12 cellular contexts compared by ENCODE assay signal in the genomic region with DNA sequence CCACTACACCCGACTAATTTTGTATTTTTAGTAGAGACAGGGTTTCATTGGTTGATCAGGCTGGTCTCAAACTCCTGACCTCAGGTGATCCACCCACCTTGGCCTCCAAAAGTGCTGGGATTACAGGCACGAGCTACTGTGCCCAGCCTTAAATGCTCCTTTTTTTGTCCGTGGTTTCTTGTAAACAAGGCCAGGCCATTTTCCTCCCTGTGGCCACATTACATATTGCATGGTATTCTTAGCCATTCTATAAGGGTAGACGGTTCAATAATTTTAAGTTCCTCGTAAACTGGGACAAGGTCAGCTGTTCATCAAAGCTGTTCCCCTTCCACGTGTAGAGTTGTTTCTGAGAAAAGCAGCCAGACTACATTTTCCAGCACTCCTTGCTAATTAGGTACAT. TPM values are rescaled to one million over a fixed set of nuclear protein-coding genes. Genes with fewer than 3 reads are reported as not detected.
A peak's percentile ranks its signal among the peaks of the same experiment; 100 is the strongest.
DNase-seq lines count a peak whose midpoint lies in the region; ATAC-seq and TF ChIP-seq lines count a peak whose summit lies in the region.
"Had no signal": no experiment of that assay in that cellular context is flagged by ENCODE, and none has a peak within 500 bp of the region (broad histone marks: within the 10 kb centered on the region; RNA-seq: fewer than 3 reads in every experiment).

No MANE protein-coding gene starts in this region.

- ATAC-seq in CD4-positive, CD25-positive, alpha-beta regulatory T cell (ENCODE audit: low read depth in 2 of 2) = no peak
- ATAC-seq in natural killer cell (peak in 1 of 3 donors; percentile 37), GM18870 (IDR thresholded peaks at IDR 0.05; ENCODE audit: unreplicated experiment) (no peak), GM18517 (IDR thresholded peaks at IDR 0.05; ENCODE audit: unreplicated experiment) (no peak)

- TF ChIP-seq POLR2A in suprapubic skin (IDR thresholded peaks at IDR 0.05) = no peak

- intact Hi-C loops in natural killer cell (cut with micrococcal nuclease) = loop anchor here (1.0 kb wide), 1 partner anchor 81 kb away; no protein-coding TSS in a partner anchor

- H3K36me3 Mint-ChIP-seq in CD4-positive, CD25-positive, alpha-beta regulatory T cell = no peaks in the 10 kb centered on the region
- no peaks in the 10 kb centered on the region for H3K36me3 Mint-ChIP-seq in brain
- no peaks in the 10 kb centered on the region for H3K36me3 Mint-ChIP-seq in natural killer cell

- TF ChIP-seq CTCF in brain (conservative IDR thresholded peaks at IDR 0.05) (peak in 1 of 2 experiments; percentile 53), natural killer cell (IDR thresholded peaks at IDR 0.05) (no peak), suprapubic skin (IDR thresholded peaks at IDR 0.05) (peak in 1 of 2 donors; percentile 41)

- H3K27me3 Mint-ChIP-seq in CD4-positive, CD25-positive, alpha-beta regulatory T cell = peaks cover 28% of the 10 kb centered on the region
- H3K27me3 Mint-ChIP-seq in brain (peaks cover 21% of the 10 kb centered on the region), natural killer cell (ENCODE audit: low read depth in 2 of 2) (no peaks in the 10 kb centered on the region)
- H3K27me3 Mint-ChIP-seq: central memory CD8-positive, alpha-beta T cell had no signal

- peaks cover 8% of the 10 kb centered on the region for H3K27me3 ChIP-seq in CD4-positive, CD25-positive, alpha-beta regulatory T cell (ENCODE audit: control insufficient read depth, insufficient read depth, low read length)
- H3K27me3 ChIP-seq in suprapubic skin = no peaks in the 10 kb centered on the region

- DNase-seq in CD4-positive, CD25-positive, alpha-beta regulatory T cell = peak in 1 of 3 donors; percentile 22
- DNase-seq in HuH-7.5 (ENCODE audit: low spot score) (peak; percentile 56), natural killer cell (no peak), suprapubic skin (ENCODE audit: low spot score in 2 of 2) (no peak)
- DNase-seq in activated CD4-positive, alpha-beta T cell treated with anti-CD3 and anti-CD28 coated beads for 4 hours = no peak

- peaks cover 0 to 2% (median 0%) of the 10 kb centered on the region in 7 donors for H3K9me3 Mint-ChIP-seq in CD4-positive, CD25-positive, alpha-beta regulatory T cell
- H3K9me3 Mint-ChIP-seq in brain (peaks cover 0 to 6% (median 0%) of the 10 kb centered on the region in 5 experiments), natural killer cell (peaks cover 0 to 2% of the 10 kb centered on the region in 2 donors)
- H3K9me3 Mint-ChIP-seq: central memory CD8-positive, alpha-beta T cell; stimulated activated naive CD8-positive, alpha-beta T cell treated with anti-CD3 and anti-CD28 coated beads, Interleukin-15, Interleukin-2, amounts not matched to agents 100 ng/mL and 50 ng/mL, for 24 hours had no signal

- H3K36me3 ChIP-seq in CD4-positive, CD25-positive, alpha-beta regulatory T cell (ENCODE audit: control insufficient read depth, insufficient read depth, low read length) = no peaks in the 10 kb centered on the region
- no peaks in the 10 kb centered on the region for H3K36me3 ChIP-seq in suprapubic skin

- no peak for TF ChIP-seq EP300 in suprapubic skin (IDR thresholded peaks at IDR 0.05)

- H3K27ac Mint-ChIP-seq in CD4-positive, CD25-positive, alpha-beta regulatory T cell = no peak overlapping the region
- H3K27ac Mint-ChIP-seq in brain (peak overlapping the region in 3 of 5 experiments; percentile 51 to 80 (median 53)), natural killer cell (no peak overlapping the region)
- H3K27ac Mint-ChIP-seq: stimulated activated naive CD8-positive, alpha-beta T cell treated with anti-CD3 and anti-CD28 coated beads, Interleukin-15, Interleukin-2, amounts not matched to agents 100 ng/mL and 50 ng/mL, for 24 hours had no signal

- H3K4me3 Mint-ChIP-seq in CD4-positive, CD25-positive, alpha-beta regulatory T cell = peak overlapping the region in 3 of 4 donors; percentile 16 to 55 (median 33)
- H3K4me3 Mint-ChIP-seq in brain (peak overlapping the region in 4 of 5 experiments; percentile 43 to 89 (median 86)), natural killer cell (peak overlapping the region; percentile 57)

- H3K4me3 ChIP-seq in CD4-positive, CD25-positive, alpha-beta regulatory T cell (ENCODE audit: low read depth, low read length) = no peak overlapping the region
- H3K4me3 ChIP-seq in suprapubic skin = no peak overlapping the region
- H3K4me3 ChIP-seq: SK-N-MC had no signal

- no peak overlapping the region for H3K27ac ChIP-seq in CD4-positive, CD25-positive, alpha-beta regulatory T cell (ENCODE audit: insufficient read depth, low read length, poor library complexity, severe bottlenecking)
- no peak overlapping the region for H3K27ac ChIP-seq in suprapubic skin
- H3K27ac ChIP-seq: HL-60, SK-N-MC had no signal

- peaks cover 9% of the 10 kb centered on the region for H3K4me1 ChIP-seq in CD4-positive, CD25-positive, alpha-beta regulatory T cell (ENCODE audit: control insufficient read depth, insufficient read depth, low read length, poor library complexity, severe bottlenecking)
- peaks cover 21% of the 10 kb centered on the region for H3K4me1 ChIP-seq in suprapubic skin

- peaks cover 8 to 15% (median 10%) of the 10 kb centered on the region in 4 donors for H3K4me1 Mint-ChIP-seq in CD4-positive, CD25-positive, alpha-beta regulatory T cell
- H3K4me1 Mint-ChIP-seq in brain (peaks cover 15% of the 10 kb centered on the region), natural killer cell (peaks cover 9 to 27% of the 10 kb centered on the region in 2 donors)

- H3K9me3 ChIP-seq in CD4-positive, CD25-positive, alpha-beta regulatory T cell (ENCODE audit: control insufficient read depth in 2 of 2, low read length in 2 of 2) = no peaks in the 10 kb centered on the region
- H3K9me3 ChIP-seq in suprapubic skin = no peaks in the 10 kb centered on the region

- WGBS in suprapubic skin = 59% methylated on average over 6 of the region's 6 CpGs

RNA-seq across cellular contexts. Expression of a gene that starts 10.3 kb away (rescaled TPM):
- total RNA-seq in CD4-positive, CD25-positive, alpha-beta regulatory T cell = 26.7 TPM
- polyA plus RNA-seq in CD4-positive, CD25-positive, alpha-beta regulatory T cell = 10 to 100 TPM; 14.9 to 22.4 (median 17.0) TPM
- polyA plus RNA-seq in brain (ENCODE audit: insufficient read depth, low read depth, low replicate concordance) = 6.7 TPM
- total RNA-seq in natural killer cell (10 to 100 TPM; 37.0 to 49.4 (median 39.6) TPM), suprapubic skin (10 to 100 TPM; 20.8 to 25.7 (median 22.9) TPM)

RNA-seq across cellular contexts. Expression of a gene that starts 38.4 kb away (rescaled TPM):
- not detected for total RNA-seq in CD4-positive, CD25-positive, alpha-beta regulatory T cell
- not detected for polyA plus RNA-seq in CD4-positive, CD25-positive, alpha-beta regulatory T cell
- polyA plus RNA-seq in brain (ENCODE audit: insufficient read depth, low read depth, low replicate concordance) = 0.14 TPM
- total RNA-seq in natural killer cell (not detected), suprapubic skin (not detected)

Comparison
In these comparisons a context has a peak if more than half of its experiments do, and no peak if none do; other contexts are left out.
1. H3K27ac Mint-ChIP-seq: peak in brain (3 of 5); none in CD4-positive, CD25-positive, alpha-beta regulatory T cell (0 of 3) and natural killer cell (0 of 2).
2. H3K4me3 Mint-ChIP-seq: peak in every context shown above with its lines; median percentile 86 in brain; 57 in natural killer cell; 33 in CD4-positive, CD25-positive, alpha-beta regulatory T cell.